Comparison of ENCODE assay signal across 1 cellular context in genomic region chr4:84638092-84638491, GRCh38.
TF ChIP-seq lines count a peak whose summit lies in the region.

No MANE protein-coding gene starts in this region.

TF ChIP-seq in HepG2, 621 proteins besides CTCF, POLR2A, EP300 and RAD21 (continued from another document):
- TF ChIP-seq ARID5B (CRISPR knock-in tag; IDR thresholded peaks at IDR 0.05), result peak; percentile 31; the same call in 1 of the 2 replicates
- TF ChIP-seq PRDM4 (CRISPR knock-in tag; IDR thresholded peaks at IDR 0.05; ENCODE audit: borderline replicate concordance), result no peak
- TF ChIP-seq BCL6 (CRISPR knock-in tag; IDR thresholded peaks at IDR 0.05), result peak; percentile 51; the same call in 1 of the 2 replicates
- TF ChIP-seq NFIC (IDR thresholded peaks at IDR 0.05; ENCODE audit: low read length), result peak; percentile 22; the same call in 1 of the 2 replicates
- no peak for TF ChIP-seq SOX13 (IDR thresholded peaks at IDR 0.05)
- peak in 1 of 2 experiments; percentile 42; a peak in 1 of 4 replicates for TF ChIP-seq SOX13 (CRISPR knock-in tag; conservative IDR thresholded peaks at IDR 0.05 in 1 of 2, IDR thresholded peaks at IDR 0.05 in 1 of 2)
- TF ChIP-seq FOXA1 (IDR thresholded peaks at IDR 0.05), result no peak
- TF ChIP-seq FOXA1 (CRISPR knock-in tag; IDR thresholded peaks at IDR 0.05), result peak; percentile 51; the same call in 1 of the 2 replicates
- 0 out of 2 replicates have a peak, but pooled peaks have one; percentile 14 for TF ChIP-seq PAXIP1 (CRISPR knock-in tag; conservative IDR thresholded peaks at IDR 0.05)
- TF ChIP-seq SNAPC5 (CRISPR knock-in tag; IDR thresholded peaks at IDR 0.05; ENCODE audit: borderline replicate concordance), result no peak
